ENCODE assay signal across 8 cellular contexts in the genomic region with DNA sequence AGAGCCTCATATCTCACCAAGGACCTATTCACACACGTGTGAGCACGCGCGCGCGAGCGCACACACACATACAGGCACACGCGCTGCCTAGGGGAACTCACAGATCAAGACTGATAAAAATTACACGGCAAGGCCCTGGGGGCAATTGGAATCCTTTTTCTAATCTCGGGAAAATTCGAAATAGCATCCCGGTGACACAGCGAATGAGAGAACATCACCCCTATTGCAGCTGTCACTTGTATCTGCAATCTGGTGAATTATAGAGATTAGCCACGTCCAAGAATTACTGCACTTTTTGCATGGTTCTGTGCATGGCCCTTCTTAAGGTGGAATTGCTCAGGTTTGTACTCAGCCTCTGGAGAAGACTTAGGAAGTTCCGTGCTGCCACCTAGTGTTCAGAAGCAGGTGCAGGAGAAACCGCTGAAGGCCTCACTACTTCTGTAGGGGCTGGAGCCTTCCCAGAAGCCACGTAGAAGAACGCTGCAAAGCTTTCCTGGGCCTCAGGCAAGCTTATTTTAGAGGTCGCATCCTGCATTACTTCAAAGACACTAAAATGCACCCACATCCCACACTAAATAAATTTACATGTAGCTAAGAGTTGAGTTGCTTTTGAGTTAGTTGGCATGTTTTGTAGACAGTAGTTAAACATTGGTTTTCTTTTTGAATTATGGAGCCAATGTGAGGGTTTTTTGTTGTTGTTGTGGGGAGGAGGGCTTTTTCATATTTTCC.
DNase-seq lines count a peak whose midpoint lies in the region; ATAC-seq and TF ChIP-seq lines count a peak whose summit lies in the region.

No MANE protein-coding gene starts in this region.

- 29% methylated on average over 20 of the region's 20 CpGs for WGBS in right cardiac atrium
- 59 to 67% methylated on average over 20 of the region's 20 CpGs for WGBS in sigmoid colon, 2 donors

- H3K27me3 ChIP-seq in GM06990 (replicated peaks; ENCODE audit: control insufficient read depth, insufficient read depth, low read length) (no peaks in the 10 kb centered on the region), right cardiac atrium (ENCODE audit: control insufficient read depth, insufficient read depth) (no peaks in the 10 kb centered on the region), sigmoid colon (no peaks in the 10 kb centered on the region)

- H3K27ac ChIP-seq in right cardiac atrium (ENCODE audit: low read length) (no peak overlapping the region), sigmoid colon (no peak overlapping the region)

- no peak for TF ChIP-seq EP300 in sigmoid colon (IDR thresholded peaks at IDR 0.05)

- ATAC-seq in HG02678 (IDR thresholded peaks at IDR 0.05; ENCODE audit: unreplicated experiment) (peak; percentile 83), right cardiac atrium (peak; percentile 88 to 89)

- H3K4me3 ChIP-seq in GM06990 (replicated peaks; ENCODE audit: low read depth, low read length) (no peak overlapping the region), right cardiac atrium (ENCODE audit: low read length) (no peak overlapping the region), sigmoid colon (no peak overlapping the region)

- no peak for TF ChIP-seq POLR2A in sigmoid colon (IDR thresholded peaks at IDR 0.05)

- H3K9me3 ChIP-seq in right cardiac atrium (ENCODE audit: control insufficient read depth, low read length) (no peaks in the 10 kb centered on the region), sigmoid colon (no peaks in the 10 kb centered on the region)

- intact Hi-C loops in right cardiac atrium (cut with DNase I) (no loop called here), sigmoid colon (cut with DNase I) (loop anchor here (2.0 to 5.0 kb wide), 2 partner anchors 87 to 151 kb away; no protein-coding TSS in a partner anchor)

- peak; percentile 12 for DNase-seq in GM06990 (ENCODE audit: extremely low read depth, insufficient read length)
- DNase-seq in NCI-H1105 treated with DMSO at 0.1 percent for 48 hours (lab: John Stamatoyannopoulos, UW) = peak; percentile 84
- DNase-seq in SKM-1 (lab: John Stamatoyannopoulos, UW; ENCODE audit: unreplicated experiment) = peak; percentile 84
- DNase-seq in anterior cingulate cortex (lab: John Stamatoyannopoulos, UW) = peak in 55 of 58 donors; percentile 7 to 90 (median 52)
- peak; percentile 60 to 88 (median 78) for DNase-seq in right cardiac atrium
- DNase-seq in sigmoid colon = peak; percentile 84
- DNase-seq in mesenteric fat pad (ENCODE audit: low spot score) = no peak

- H3K4me1 ChIP-seq in right cardiac atrium (ENCODE audit: control insufficient read depth, insufficient read depth, low read length) (no peaks in the 10 kb centered on the region), sigmoid colon (peaks cover 0 to 27% (median 12%) of the 10 kb centered on the region in 4 donors)

- TF ChIP-seq CTCF in GM06990 (IDR thresholded peaks at IDR 0.05; ENCODE audit: insufficient read depth, low read length, poor library complexity, severe bottlenecking) (peak; percentile 94), sigmoid colon (IDR thresholded peaks at IDR 0.05) (peak; percentile 35 to 81 (median 60))

- H3K36me3 ChIP-seq in GM06990 (ENCODE audit: control insufficient read depth, insufficient read depth, low read length) (no peaks in the 10 kb centered on the region), sigmoid colon (no peaks in the 10 kb centered on the region)
